Comparison of ENCODE assay signal across 8 cellular contexts in the genomic region with DNA sequence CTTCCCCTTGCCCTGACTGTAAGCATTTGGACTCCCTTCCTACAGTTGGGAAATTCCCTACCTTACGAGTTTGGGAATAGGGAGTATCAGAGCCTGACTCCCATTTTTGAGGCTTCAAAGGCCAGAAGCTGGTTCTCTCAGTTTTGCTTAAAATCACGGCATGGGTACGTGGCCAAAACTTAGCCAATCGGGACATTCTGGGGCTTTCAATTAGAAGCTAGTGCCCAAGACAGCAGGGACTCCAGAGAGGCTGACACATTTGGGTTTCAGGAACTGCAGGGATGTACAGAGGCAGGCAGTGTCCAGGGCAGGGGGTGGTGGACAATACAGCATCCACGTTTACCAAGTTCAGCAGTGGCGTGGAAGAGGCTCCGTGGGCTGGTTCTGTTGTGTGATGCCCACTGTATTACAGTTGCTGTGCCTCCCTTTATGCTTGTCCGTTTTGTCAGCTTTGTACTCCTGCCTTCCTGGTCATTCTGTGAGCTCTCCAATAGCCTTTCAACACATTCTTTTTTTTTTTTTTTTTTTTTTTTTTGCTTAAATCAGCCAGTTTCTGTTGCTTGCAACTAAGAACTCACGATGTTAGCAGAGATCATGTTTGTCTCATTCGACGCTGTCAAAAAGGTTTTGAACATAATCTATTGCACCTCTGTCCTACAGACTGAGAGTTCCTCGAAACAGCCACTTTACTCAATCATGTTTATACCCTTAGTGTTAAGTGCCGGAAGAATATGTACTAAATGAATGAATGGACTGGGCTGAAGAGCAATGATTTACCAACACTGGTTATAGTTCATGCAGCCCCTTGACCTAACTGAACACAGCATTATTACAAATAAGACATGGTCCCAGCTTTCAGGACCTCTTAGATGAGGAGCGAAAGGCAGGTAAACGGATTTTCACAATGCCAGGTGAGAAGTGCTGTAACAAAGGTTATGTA. TPM values are rescaled to one million over a fixed set of nuclear protein-coding genes. Genes with fewer than 3 reads are reported as not detected.
DNase-seq lines count a peak whose midpoint lies in the region; ATAC-seq lines count a peak whose summit lies in the region.

No MANE protein-coding gene starts in this region.

- H3K4me2 ChIP-seq in BLaER1 = peak overlapping the region; percentile 96

- peaks cover 14% of the 10 kb centered on the region for H3K9me3 ChIP-seq in BLaER1

- peaks cover 27% of the 10 kb centered on the region for H3K4me1 ChIP-seq in BLaER1

- no peaks in the 10 kb centered on the region for H3K27me3 Mint-ChIP-seq in central memory CD8-positive, alpha-beta T cell
- no peaks in the 10 kb centered on the region for H3K27me3 Mint-ChIP-seq in naive B cell

- H3K27ac Mint-ChIP-seq in central memory CD8-positive, alpha-beta T cell (ENCODE audit: low read depth) = peak overlapping the region; percentile 76
- H3K27ac Mint-ChIP-seq in naive B cell = peak overlapping the region in 4 of 6 donors; percentile 15 to 86 (median 60)

- H3K27ac ChIP-seq in BLaER1 = peak overlapping the region; percentile 91

- peaks cover 15% of the 10 kb centered on the region for H3K36me3 Mint-ChIP-seq in central memory CD8-positive, alpha-beta T cell (ENCODE audit: insufficient read depth)
- peaks cover 0 to 5% of the 10 kb centered on the region in 2 donors for H3K36me3 Mint-ChIP-seq in naive B cell

- H3K27me3 ChIP-seq in BLaER1 = no peaks in the 10 kb centered on the region

- ATAC-seq in central memory CD8-positive, alpha-beta T cell (replicated peaks; ENCODE audit: extremely low read depth, poor library complexity, severe bottlenecking) = no peak
- ATAC-seq in naive B cell (ENCODE audit: low read depth in 2 of 2) (no peak), GM18873 (IDR thresholded peaks at IDR 0.05; ENCODE audit: low FRiP score, unreplicated experiment) (no peak)

- peaks cover 38% of the 10 kb centered on the region for H3K4me1 Mint-ChIP-seq in central memory CD8-positive, alpha-beta T cell
- peaks cover 26 to 31% (median 31%) of the 10 kb centered on the region in 3 donors for H3K4me1 Mint-ChIP-seq in naive B cell

- H3K9ac ChIP-seq in BLaER1 = peak overlapping the region; percentile 94

- peaks cover 32% of the 10 kb centered on the region for H3K36me3 ChIP-seq in BLaER1

- peaks cover 12% of the 10 kb centered on the region for H4K20me1 ChIP-seq in BLaER1

- H3K4me3 ChIP-seq in BLaER1 = peak overlapping the region; percentile 98
- H3K4me3 ChIP-seq in Jurkat, Clone E6-1 (ENCODE audit: low read length) = peak overlapping the region; percentile 95

- H3K9me3 Mint-ChIP-seq in central memory CD8-positive, alpha-beta T cell = no peaks in the 10 kb centered on the region
- peaks cover 0 to 1% (median 0%) of the 10 kb centered on the region in 7 donors for H3K9me3 Mint-ChIP-seq in naive B cell

- H3K4me3 Mint-ChIP-seq in central memory CD8-positive, alpha-beta T cell = peak overlapping the region; percentile 89
- H3K4me3 Mint-ChIP-seq in naive B cell = peak overlapping the region; percentile 87 to 97 (median 89)

- no peak for DNase-seq in Jurkat, Clone E6-1 (ENCODE audit: low read depth, low spot score)
- DNase-seq in central memory CD8-positive, alpha-beta T cell (ENCODE audit: low spot score in 2 of 2) = no peak
- DNase-seq in naive B cell = no peak
- DNase-seq in COLO668 (lab: John Stamatoyannopoulos, UW; ENCODE audit: unreplicated experiment) = no peak
- DNase-seq in activated CD4-positive, alpha-beta T cell treated with anti-CD3 and anti-CD28 coated beads, Interleukin-2, amount 50 U/mL, for 4 hours = no peak
- no peak for DNase-seq in SHP77 (lab: John Stamatoyannopoulos, UW)

RNA-seq across cellular contexts. Expression of a gene that starts 1.1 kb away (rescaled TPM):
- polyA plus RNA-seq in Jurkat, Clone E6-1 (2012; ENCODE audit: insufficient read depth, insufficient read length) = 84.5 TPM
- polyA plus RNA-seq in naive B cell (ENCODE audit: low read depth in 6 of 6) = 10 to 100 TPM; 12.1 to 36.0 (median 28.8) TPM

RNA-seq across cellular contexts. Expression of a gene that starts 25.0 kb away (rescaled TPM):
- 18.1 TPM for polyA plus RNA-seq in Jurkat, Clone E6-1 (2012; ENCODE audit: insufficient read depth, insufficient read length)
- polyA plus RNA-seq in naive B cell (ENCODE audit: low read depth in 6 of 6) = 10 to 100 TPM in 2 of 6 donors, 1 to 10 TPM in 4; 7.0 to 16.8 (median 8.6) TPM
